Comparison of ENCODE assay signal across 16 cellular contexts in genomic region chr3:38698760-38699159, GRCh38. TPM values are rescaled to one million over a fixed set of nuclear protein-coding genes. Genes with fewer than 3 reads are reported as not detected.
DNase-seq lines count a peak whose midpoint lies in the region; ATAC-seq and TF ChIP-seq lines count a peak whose summit lies in the region.
"Had no signal": no experiment of that assay in that cellular context is flagged by ENCODE, and none has a peak within 500 bp of the region (broad histone marks: within the 10 kb centered on the region; RNA-seq: fewer than 3 reads in every experiment).

No MANE protein-coding gene starts in this region.

- intact Hi-C loops in Right ventricle myocardium inferior (cut with DNase I), result no loop called here
- intact Hi-C loops in left ventricle myocardium superior (cut with micrococcal nuclease), result no loop called here
- intact Hi-C loops in cardiac septum (cut with DNase I), result no loop called here

- DNase-seq in Right ventricle myocardium inferior (ENCODE audit: missing footprints) (no peak), right atrium auricular region (ENCODE audit: low spot score) (no peak), left ventricle myocardium superior (no peak), cardiac septum (ENCODE audit: low spot score) (no peak)
- DNase-seq: AML-193; Caco-2; Calu3; CD4-positive, alpha-beta T cell; CD8-positive, alpha-beta T cell; DMS79 treated with DMSO at 0.1 percent for 48 hours; GF-D8 had no signal

- no peak overlapping the region for H3K4me3 ChIP-seq in right atrium auricular region
- H3K4me3 ChIP-seq: A549; BLaER1 treated with 17β-estradiol and CSF1 and Interleukin-3, amounts not matched to agents 10 nM and 100 nM had no signal

- no peaks in the 10 kb centered on the region for H3K36me3 ChIP-seq in right atrium auricular region
- H3K36me3 ChIP-seq: BLaER1 treated with 17β-estradiol and CSF1 and Interleukin-3, amounts not matched to agents 10 nM and 100 nM had no signal

- no peaks in the 10 kb centered on the region for H3K4me1 ChIP-seq in right atrium auricular region
- H3K4me1 ChIP-seq: A549; BLaER1 treated with 17β-estradiol and CSF1 and Interleukin-3, amounts not matched to agents 10 nM and 100 nM; Caco-2 had no signal

- peak; percentile 44 for ATAC-seq in Right ventricle myocardium inferior
- ATAC-seq in left ventricle myocardium superior, result peak; percentile 39
- ATAC-seq in GM19455 (IDR thresholded peaks at IDR 0.05; ENCODE audit: unreplicated experiment), result no peak
- ATAC-seq: A549; CD8-positive, alpha-beta T cell had no signal

- H3K27me3 ChIP-seq in right atrium auricular region, result no peaks in the 10 kb centered on the region
- H3K27me3 ChIP-seq: BLaER1 treated with 17β-estradiol and CSF1 and Interleukin-3, amounts not matched to agents 10 nM and 100 nM had no signal

- no peak overlapping the region for H3K27ac ChIP-seq in right atrium auricular region
- H3K27ac ChIP-seq: 22Rv1; A549; BLaER1 treated with 17β-estradiol and CSF1 and Interleukin-3, amounts not matched to agents 10 nM and 100 nM; C4-2B had no signal

- H3K9me3 ChIP-seq in right atrium auricular region, result no peaks in the 10 kb centered on the region
- H3K9me3 ChIP-seq: A549; BLaER1 treated with 17β-estradiol and CSF1 and Interleukin-3, amounts not matched to agents 10 nM and 100 nM; Caco-2 had no signal

- no peak for TF ChIP-seq CTCF in right atrium auricular region (IDR thresholded peaks at IDR 0.05)

RNA-seq across cellular contexts. Expression of gene SCN5A, which starts 49.3 kb away (rescaled TPM):
- total RNA-seq in Right ventricle myocardium inferior, result 163 TPM
- total RNA-seq in right atrium auricular region, result 100 to 1,000 TPM; 102 to 118 TPM
- total RNA-seq in left ventricle myocardium superior, result 133 TPM
- 166 TPM for total RNA-seq in cardiac septum
